Comparison of ENCODE assay signal across 18 cellular contexts in genomic region chr7:47193003-47193402, GRCh38.
"Had no signal": no experiment of that assay in that cellular context is flagged by ENCODE, and none has a peak within 500 bp of the region (broad histone marks: within the 10 kb centered on the region; RNA-seq: fewer than 3 reads in every experiment).

No MANE protein-coding gene starts in this region.

- H3K27me3 ChIP-seq: suprapubic skin, upper lobe of left lung had no signal

- H3K36me3 Mint-ChIP-seq: memory B cell had no signal

- H3K4me3 ChIP-seq: suprapubic skin, upper lobe of left lung had no signal

- H3K4me3 Mint-ChIP-seq: activated naive CD4-positive, alpha-beta T cell treated with anti-CD3 and anti-CD28 coated beads for 36 hours; activated naive CD8-positive, alpha-beta T cell treated with anti-CD3 and anti-CD28 coated beads, Interleukin-2, amount 50 U/mL, for 24 hours; activated T-helper 17 cell treated with anti-CD3 and anti-CD28 coated beads, Interleukin-2, amount 50 U/mL, for 72 hours; memory B cell; nephron had no signal

- FAIRE-seq: islet of Langerhans had no signal

- H3K36me3 ChIP-seq: suprapubic skin, upper lobe of left lung had no signal

- H3K9me3 ChIP-seq: suprapubic skin, upper lobe of left lung had no signal

- H3K27ac Mint-ChIP-seq: activated naive CD4-positive, alpha-beta T cell treated with anti-CD3 and anti-CD28 coated beads for 36 hours; activated naive CD8-positive, alpha-beta T cell treated with anti-CD3 and anti-CD28 coated beads, Interleukin-2, amount 50 U/mL, for 24 hours; activated T-helper 17 cell treated with anti-CD3 and anti-CD28 coated beads, Interleukin-2, amount 50 U/mL, for 72 hours; memory B cell; nephron had no signal

- DNase-seq: activated CD4-positive, alpha-beta T cell treated with anti-CD3 and anti-CD28 coated beads, Interleukin-2, amount 50 U/mL, for 48 hours; activated CD4-positive, CD25-positive, alpha-beta regulatory T cell treated with anti-CD3 and anti-CD28 coated beads, Interleukin-2, amount 50 U/mL, for 72 hours; activated naive CD4-positive, alpha-beta T cell treated with anti-CD3 and anti-CD28 coated beads for 36 hours; activated naive CD8-positive, alpha-beta T cell treated with anti-CD3 and anti-CD28 coated beads, Interleukin-2, amount 50 U/mL, for 24 hours; aorta; occipital lobe; right cardiac atrium; stimulated activated naive CD8-positive, alpha-beta T cell treated with anti-CD3 and anti-CD28 coated beads, Interleukin-15, Interleukin-2, amounts not matched to agents 100 U/mL and 50 U/mL, for 24 hours; T-helper 1 cell; T1000; upper lobe of left lung had no signal

- H3K27me3 Mint-ChIP-seq: activated T-helper 17 cell treated with anti-CD3 and anti-CD28 coated beads, Interleukin-2, amount 50 U/mL, for 72 hours had no signal

- ATAC-seq: activated naive CD8-positive, alpha-beta T cell treated with anti-CD3 and anti-CD28 coated beads, Interleukin-2, amount 50 U/mL, for 24 hours; activated T-helper 17 cell treated with anti-CD3 and anti-CD28 coated beads, Interleukin-2, amount 50 U/mL, for 72 hours; left lobe of liver; right cardiac atrium; stimulated activated naive CD8-positive, alpha-beta T cell treated with anti-CD3 and anti-CD28 coated beads, Interleukin-15, Interleukin-2, amounts not matched to agents 100 U/mL and 50 U/mL, for 24 hours had no signal

- H3K27ac ChIP-seq: epithelial cell of prostate, suprapubic skin, upper lobe of left lung had no signal

- H3K9me3 Mint-ChIP-seq: activated naive CD4-positive, alpha-beta T cell treated with anti-CD3 and anti-CD28 coated beads for 36 hours; activated naive CD8-positive, alpha-beta T cell treated with anti-CD3 and anti-CD28 coated beads, Interleukin-2, amount 50 U/mL, for 24 hours; activated T-helper 17 cell treated with anti-CD3 and anti-CD28 coated beads, Interleukin-2, amount 50 U/mL, for 72 hours; memory B cell; nephron had no signal

- H3K4me1 Mint-ChIP-seq: activated naive CD8-positive, alpha-beta T cell treated with anti-CD3 and anti-CD28 coated beads, Interleukin-2, amount 50 U/mL, for 24 hours; activated T-helper 17 cell treated with anti-CD3 and anti-CD28 coated beads, Interleukin-2, amount 50 U/mL, for 72 hours had no signal
